Comparison of ENCODE assay signal across 32 cellular contexts in the genomic region with DNA sequence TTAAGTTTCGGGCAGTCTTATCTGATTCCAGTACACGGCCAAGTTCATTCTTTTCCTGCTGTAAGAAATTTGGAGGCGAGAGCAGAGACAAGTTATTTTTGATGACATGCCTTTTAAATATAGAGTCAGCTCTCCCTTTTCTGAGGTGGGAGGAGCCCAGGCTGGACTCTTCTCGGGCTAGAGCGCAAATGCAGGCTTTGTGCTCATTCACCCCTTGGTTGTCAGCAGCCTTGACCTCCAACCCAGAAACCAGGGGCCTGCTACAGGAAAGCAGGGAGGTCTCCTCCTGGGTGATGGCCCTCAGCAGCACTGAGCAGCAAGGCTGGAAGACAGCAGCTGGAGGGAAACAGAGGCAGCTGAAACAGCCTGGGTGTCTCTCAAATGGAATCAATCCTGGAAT.
"Had no signal": no experiment of that assay in that cellular context is flagged by ENCODE, and none has a peak within 500 bp of the region (broad histone marks: within the 10 kb centered on the region; RNA-seq: fewer than 3 reads in every experiment).

No MANE protein-coding gene starts in this region.

- ATAC-seq: activated CD8-positive, alpha-beta memory T cell treated with anti-CD3 and anti-CD28 coated beads, Interleukin-2, amount 10 ng/mL, durations not matched to agents 7 days and 5 days; activated T-helper 17 cell treated with anti-CD3 and anti-CD28 coated beads, Interleukin-2, amount 50 U/mL, for 72 hours; Panc1; SK-N-SH treated with all-trans-retinoic acid at 6 μM for 48 hours; T-cell had no signal

- H3K27me3 ChIP-seq: brain microvascular endothelial cell had no signal

- H3K27ac ChIP-seq: brain microvascular endothelial cell, VCaP had no signal

- H3K36me3 ChIP-seq: brain microvascular endothelial cell had no signal

- DNase-seq: activated B cell treated with CpG ODN at 0.5 μM for 24 hours; activated CD4-positive, alpha-beta memory T cell treated with anti-CD3 and anti-CD28 coated beads for 36 hours; activated CD4-positive, alpha-beta T cell treated with anti-CD3 and anti-CD28 coated beads for 4 hours; activated CD4-positive, alpha-beta T cell treated with anti-CD3 and anti-CD28 coated beads, Interleukin-2, amount 50 U/mL, for 1 hour; activated CD4-positive, CD25-positive, alpha-beta regulatory T cell treated with anti-CD3 and anti-CD28 coated beads, Interleukin-2, amount 50 U/mL, for 72 hours; activated CD8-positive, alpha-beta memory T cell treated with anti-CD3 and anti-CD28 coated beads for 24 hours; activated CD8-positive, alpha-beta memory T cell treated with anti-CD3 and anti-CD28 coated beads, Interleukin-2, amount 10 ng/mL, durations not matched to agents 7 days and 5 days; activated CD8-positive, alpha-beta memory T cell treated with anti-CD3 and anti-CD28 coated beads, Interleukin-2, amount 50 U/mL, for 48 hours; activated effector memory CD4-positive, alpha-beta T cell treated with anti-CD3 and anti-CD28 coated beads, Interleukin-2, amount 50 U/mL, for 16 hours; activated naive CD4-positive, alpha-beta T cell; activated naive CD4-positive, alpha-beta T cell treated with anti-CD3 and anti-CD28 coated beads, Interleukin-2, amount 50 U/mL, for 16 hours; activated naive CD8-positive, alpha-beta T cell treated with anti-CD3 and anti-CD28 coated beads for 36 hours; activated T-cell treated with anti-CD3 and anti-CD28 coated beads, Interleukin-2, amount 50 U/mL, for 48 hours; amniotic stem cell; aorta; brain microvascular endothelial cell; Karpas-422; KBM-7; NCI-H1105; NCI-H1417 treated with DMSO at 0.1 percent for 48 hours; NCI-H187 treated with DMSO at 0.1 percent for 48 hours; NCI-H2081; NCI-H345; NCI-H524 treated with DMSO at 0.1 percent for 48 hours; SIG-M5; T-cell; T-helper 2 cell; T-helper 9 cell had no signal
